Comparison of ENCODE assay signal across 17 cellular contexts in the genomic region with DNA sequence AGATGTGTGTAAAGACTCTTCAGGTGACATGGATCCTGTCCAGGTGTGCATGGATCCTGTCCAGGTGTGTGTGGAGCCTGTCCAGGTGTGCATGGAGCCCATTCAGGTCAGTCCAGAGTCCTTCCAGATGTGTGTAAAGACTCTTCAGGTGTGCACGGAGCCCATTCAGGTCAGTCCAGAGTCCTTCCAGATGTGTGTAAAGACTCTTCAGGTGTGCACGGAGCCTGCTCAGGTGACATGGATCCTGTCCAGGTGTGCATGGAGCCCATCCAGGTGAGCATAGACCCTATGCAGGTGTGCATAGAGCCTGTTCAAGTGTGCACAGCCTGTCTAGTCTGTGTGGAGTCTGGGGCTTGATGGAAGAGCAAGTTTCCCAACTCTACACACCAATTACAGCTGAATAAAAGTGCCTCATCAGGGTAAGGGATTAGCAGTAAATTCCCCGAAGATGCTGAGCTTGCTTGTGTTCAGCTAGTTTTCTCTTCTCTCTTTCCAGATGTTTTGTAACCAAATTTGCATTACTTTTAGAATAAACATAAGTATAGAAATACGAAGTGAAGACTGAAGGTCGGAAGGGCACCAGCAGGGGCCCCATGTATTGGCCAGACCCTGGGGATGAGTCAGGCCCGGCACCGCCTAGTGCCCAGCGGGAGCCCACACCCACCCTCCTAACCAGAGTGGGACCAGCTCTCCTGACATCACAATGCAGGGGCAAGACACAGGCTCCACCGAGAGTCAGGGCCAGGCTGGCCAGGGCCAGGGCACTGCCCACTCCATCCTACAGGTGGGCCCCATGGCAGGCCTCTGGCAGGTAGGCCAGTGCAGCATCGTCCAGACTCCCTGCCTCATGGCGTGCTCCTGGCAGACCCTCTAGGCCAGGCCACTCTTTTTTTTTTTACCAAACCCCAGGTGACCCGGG. TPM values are rescaled to one million over a fixed set of nuclear protein-coding genes. Genes with fewer than 3 reads are reported as not detected.
DNase-seq lines count a peak whose midpoint lies in the region; ATAC-seq and TF ChIP-seq lines count a peak whose summit lies in the region.
"Had no signal": no experiment of that assay in that cellular context is flagged by ENCODE, and none has a peak within 500 bp of the region (broad histone marks: within the 10 kb centered on the region; RNA-seq: fewer than 3 reads in every experiment).

No MANE protein-coding gene starts in this region.

- H3K27me3 ChIP-seq in right atrium auricular region = no peaks in the 10 kb centered on the region
- no peaks in the 10 kb centered on the region for H3K27me3 ChIP-seq in dorsolateral prefrontal cortex
- H3K27me3 ChIP-seq in upper lobe of right lung = peaks cover 8% of the 10 kb centered on the region
- H3K27me3 ChIP-seq: BLaER1 treated with 17β-estradiol and CSF1 and Interleukin-3, amounts not matched to agents 10 nM and 100 nM had no signal

- no peak overlapping the region for H3K4me3 Mint-ChIP-seq in natural killer cell treated with Interleukin-12 subunit alpha and Interleukin-12 subunit beta and Interleukin-15 and Interleukin-18, amount 100 ng/mL, for 72 hours
- no peak overlapping the region for H3K4me3 Mint-ChIP-seq in stimulated activated effector memory CD8-positive, alpha-beta T cell treated with anti-CD3 and anti-CD28 coated beads, Interleukin-12 subunit alpha, Interleukin-12 subunit beta, amount 100 ng/mL, for 72 hours
- H3K4me3 Mint-ChIP-seq: activated T-helper 17 cell treated with anti-CD3 and anti-CD28 coated beads, Interleukin-2, amount 50 U/mL, for 72 hours; IgD-negative memory B cell; neural crest cell had no signal

- H3K27ac Mint-ChIP-seq in natural killer cell treated with Interleukin-12 subunit alpha and Interleukin-12 subunit beta and Interleukin-15 and Interleukin-18, amount 100 ng/mL, for 72 hours = no peak overlapping the region
- no peak overlapping the region for H3K27ac Mint-ChIP-seq in stimulated activated effector memory CD8-positive, alpha-beta T cell treated with anti-CD3 and anti-CD28 coated beads, Interleukin-12 subunit alpha, Interleukin-12 subunit beta, amount 100 ng/mL, for 72 hours
- H3K27ac Mint-ChIP-seq: activated T-helper 17 cell treated with anti-CD3 and anti-CD28 coated beads, Interleukin-2, amount 50 U/mL, for 72 hours; IgD-negative memory B cell had no signal

- H3K9me3 ChIP-seq in right atrium auricular region (no peaks in the 10 kb centered on the region), upper lobe of right lung (no peaks in the 10 kb centered on the region)
- H3K9me3 ChIP-seq: BLaER1 treated with 17β-estradiol and CSF1 and Interleukin-3, amounts not matched to agents 10 nM and 100 nM had no signal

- H3K27me3 Mint-ChIP-seq in natural killer cell treated with Interleukin-12 subunit alpha and Interleukin-12 subunit beta and Interleukin-15 and Interleukin-18, amount 100 ng/mL, for 72 hours = no peaks in the 10 kb centered on the region
- H3K27me3 Mint-ChIP-seq: activated T-helper 17 cell treated with anti-CD3 and anti-CD28 coated beads, Interleukin-2, amount 50 U/mL, for 72 hours had no signal

- H3K9me3 Mint-ChIP-seq in natural killer cell treated with Interleukin-12 subunit alpha and Interleukin-12 subunit beta and Interleukin-15 and Interleukin-18, amount 100 ng/mL, for 72 hours = no peaks in the 10 kb centered on the region
- no peaks in the 10 kb centered on the region for H3K9me3 Mint-ChIP-seq in stimulated activated effector memory CD8-positive, alpha-beta T cell treated with anti-CD3 and anti-CD28 coated beads, Interleukin-12 subunit alpha, Interleukin-12 subunit beta, amount 100 ng/mL, for 72 hours
- H3K9me3 Mint-ChIP-seq: activated T-helper 17 cell treated with anti-CD3 and anti-CD28 coated beads, Interleukin-2, amount 50 U/mL, for 72 hours; IgD-negative memory B cell; neural crest cell had no signal

- ATAC-seq in Right ventricle myocardium superior (ENCODE audit: poor library complexity) (no peak), upper lobe of right lung (no peak), HG03432 (IDR thresholded peaks at IDR 0.05; ENCODE audit: unreplicated experiment) (no peak), HG02981 (IDR thresholded peaks at IDR 0.05; ENCODE audit: unreplicated experiment) (no peak)
- ATAC-seq in natural killer cell treated with Interleukin-12 subunit alpha and Interleukin-12 subunit beta and Interleukin-15 and Interleukin-18, amount 100 ng/mL, for 72 hours = no peak
- ATAC-seq in stimulated activated effector memory CD8-positive, alpha-beta T cell treated with anti-CD3 and anti-CD28 coated beads, Interleukin-12 subunit alpha, Interleukin-12 subunit beta, amount 100 ng/mL, for 72 hours = no peak
- ATAC-seq: activated T-helper 17 cell treated with anti-CD3 and anti-CD28 coated beads, Interleukin-2, amount 50 U/mL, for 72 hours had no signal

- no peaks in the 10 kb centered on the region for H3K36me3 Mint-ChIP-seq in natural killer cell treated with Interleukin-12 subunit alpha and Interleukin-12 subunit beta and Interleukin-15 and Interleukin-18, amount 100 ng/mL, for 72 hours
- H3K36me3 Mint-ChIP-seq in stimulated activated effector memory CD8-positive, alpha-beta T cell treated with anti-CD3 and anti-CD28 coated beads, Interleukin-12 subunit alpha, Interleukin-12 subunit beta, amount 100 ng/mL, for 72 hours = no peaks in the 10 kb centered on the region
- H3K36me3 Mint-ChIP-seq: IgD-negative memory B cell had no signal

- no peaks in the 10 kb centered on the region for H3K4me1 Mint-ChIP-seq in natural killer cell treated with Interleukin-12 subunit alpha and Interleukin-12 subunit beta and Interleukin-15 and Interleukin-18, amount 100 ng/mL, for 72 hours (ENCODE audit: low read depth in 2 of 2)
- peaks cover 10% of the 10 kb centered on the region for H3K4me1 Mint-ChIP-seq in stimulated activated effector memory CD8-positive, alpha-beta T cell treated with anti-CD3 and anti-CD28 coated beads, Interleukin-12 subunit alpha, Interleukin-12 subunit beta, amount 100 ng/mL, for 72 hours
- H3K4me1 Mint-ChIP-seq: IgD-negative memory B cell had no signal

- H3K4me1 ChIP-seq in right atrium auricular region (no peaks in the 10 kb centered on the region), upper lobe of right lung (no peaks in the 10 kb centered on the region)

- DNase-seq in Right ventricle myocardium superior (peak; percentile 11), right atrium auricular region (ENCODE audit: low spot score) (no peak), dorsolateral prefrontal cortex (peak in 6 of 10 donors; percentile 1 to 25 (median 16)), upper lobe of right lung (peak; percentile 58)
- DNase-seq in natural killer cell treated with Interleukin-12 subunit alpha and Interleukin-12 subunit beta and Interleukin-15 and Interleukin-18, amount 100 ng/mL, for 72 hours (ENCODE audit: low spot score) = peak; percentile 52
- no peak for DNase-seq in stimulated activated effector memory CD8-positive, alpha-beta T cell treated with anti-CD3 and anti-CD28 coated beads, Interleukin-12 subunit alpha, Interleukin-12 subunit beta, amount 100 ng/mL, for 72 hours (ENCODE audit: low spot score in 2 of 2)
- DNase-seq: activated CD4-positive, alpha-beta T cell treated with anti-CD3 and anti-CD28 coated beads for 48 hours; midbrain; NCI-H82; SHP77; stimulated activated CD4-positive, alpha-beta T cell treated with anti-CD3 and anti-CD28 coated beads, Interleukin-12 subunit alpha, Interleukin-12 subunit beta, amount 100 ng/mL, for 4 hours had no signal

- H3K36me3 ChIP-seq in right atrium auricular region (no peaks in the 10 kb centered on the region), upper lobe of right lung (no peaks in the 10 kb centered on the region)
- H3K36me3 ChIP-seq: BLaER1 treated with 17β-estradiol and CSF1 and Interleukin-3, amounts not matched to agents 10 nM and 100 nM had no signal

- H3K27ac ChIP-seq in right atrium auricular region (no peak overlapping the region), dorsolateral prefrontal cortex (no peak overlapping the region), upper lobe of right lung (no peak overlapping the region)
- H3K27ac ChIP-seq: BLaER1 treated with 17β-estradiol and CSF1 and Interleukin-3, amounts not matched to agents 10 nM and 100 nM had no signal

- no peak for TF ChIP-seq CTCF in right atrium auricular region (IDR thresholded peaks at IDR 0.05)
- TF ChIP-seq CTCF in dorsolateral prefrontal cortex (IDR thresholded peaks at IDR 0.05 in 54 of 56, conservative IDR thresholded peaks at IDR 0.05 in 2 of 56; ENCODE audit: low read depth in 1 of 56, partially characterized antibody in 56 of 56) = no peak
- no peak for TF ChIP-seq CTCF in upper lobe of right lung (IDR thresholded peaks at IDR 0.05)

- H3K4me3 ChIP-seq in right atrium auricular region (no peak overlapping the region), dorsolateral prefrontal cortex (no peak overlapping the region), upper lobe of right lung (no peak overlapping the region)
- H3K4me3 ChIP-seq: BLaER1 treated with 17β-estradiol and CSF1 and Interleukin-3, amounts not matched to agents 10 nM and 100 nM had no signal

- intact Hi-C loops in Right ventricle myocardium superior (cut with DNase I) (no loop called here), dorsolateral prefrontal cortex (cut with DNase I) (no loop called here), upper lobe of right lung (cut with DNase I) (no loop called here)

RNA-seq across cellular contexts. Expression of gene GPC1, which starts 38.6 kb away (rescaled TPM):
- total RNA-seq in Right ventricle myocardium superior (154 TPM), right atrium auricular region (100 to 1,000 TPM in 1 of 2 donors, 10 to 100 TPM in 1; 77.4 to 103 TPM), dorsolateral prefrontal cortex (100 to 1,000 TPM in 94 of 120 experiments, 10 to 100 TPM in 26; 67.1 to 206 (median 116) TPM), upper lobe of right lung (24.8 TPM)
- 1 to 10 TPM; 1.2 to 1.8 TPM for total RNA-seq in natural killer cell treated with Interleukin-12 subunit alpha and Interleukin-12 subunit beta and Interleukin-15 and Interleukin-18, amount 100 ng/mL, for 72 hours

Comparison
In these comparisons a context has a peak if more than half of its experiments do, and no peak if none do; other contexts are left out.
1. DNase-seq: peak in Right ventricle myocardium superior (single experiment), dorsolateral prefrontal cortex (6 of 10), natural killer cell treated with Interleukin-12 subunit alpha and Interleukin-12 subunit beta and Interleukin-15 and Interleukin-18, amount 100 ng/mL, for 72 hours (single experiment) and upper lobe of right lung (single experiment); none in right atrium auricular region (single experiment) and stimulated activated effector memory CD8-positive, alpha-beta T cell treated with anti-CD3 and anti-CD28 coated beads, Interleukin-12 subunit alpha, Interleukin-12 subunit beta, amount 100 ng/mL, for 72 hours (0 of 2).